14 cellular contexts compared by ENCODE assay signal in genomic region chr5:128826290-128826689, GRCh38.
"Had no signal": no experiment of that assay in that cellular context is flagged by ENCODE, and none has a peak within 500 bp of the region (broad histone marks: within the 10 kb centered on the region; RNA-seq: fewer than 3 reads in every experiment).

No MANE protein-coding gene starts in this region.

- DNase-seq: activated CD4-positive, alpha-beta T cell treated with anti-CD3 and anti-CD28 coated beads, Interleukin-2, amount 50 U/mL, for 48 hours; activated gamma-delta T cell treated with Interleukin-2 at 50 U/mL for 16 hours; activated T-cell treated with anti-CD3 and anti-CD28 coated beads for 4 hours; effector memory CD4-positive, alpha-beta T cell; heart right ventricle; left ventricle myocardium superior; mucosa of descending colon; naive B cell; stimulated activated CD4-positive, alpha-beta T cell treated with anti-CD3 and anti-CD28 coated beads, Interleukin-2, amount 100 ng/mL, for 24 hours; stimulated activated naive CD8-positive, alpha-beta T cell treated with anti-CD3 and anti-CD28 coated beads, Interleukin-15, Interleukin-2, amounts not matched to agents 100 U/mL and 50 U/mL, for 24 hours; substantia nigra; T-helper 2 cell; tibial artery had no signal

- H3K9me3 ChIP-seq: adrenal gland, heart right ventricle, mucosa of descending colon, tibial artery had no signal

- H3K4me3 ChIP-seq: adrenal gland, heart right ventricle, mucosa of descending colon, tibial artery had no signal

- H3K27me3 ChIP-seq: adrenal gland, heart right ventricle, tibial artery had no signal

- H3K36me3 ChIP-seq: heart right ventricle, tibial artery had no signal

- H3K4me1 ChIP-seq: adrenal gland, tibial artery had no signal
